In genomic region chr15:90228960-90229359, GRCh38 we compare ENCODE assay signal across 1 cellular context.
TF ChIP-seq lines count a peak whose summit lies in the region.

No MANE protein-coding gene starts in this region.

TF ChIP-seq in K562, 482 proteins besides CTCF, POLR2A, EP300 and RAD21:
- TF ChIP-seq ZNF639 (CRISPR knock-in tag; conservative IDR thresholded peaks at IDR 0.05 in 1 of 2, IDR thresholded peaks at IDR 0.05 in 1 of 2): no peak
- TF ChIP-seq ATF6 (CRISPR knock-in tag; IDR thresholded peaks at IDR 0.05): no peak
- no peak for TF ChIP-seq ARHGAP35 (IDR thresholded peaks at IDR 0.05; ENCODE audit: partially characterized antibody)
- peak; percentile 54 for TF ChIP-seq RBM22 (IDR thresholded peaks at IDR 0.05; ENCODE audit: low read depth, low read length, poor library complexity, severe bottlenecking)
- TF ChIP-seq MED1 (CRISPR knock-in tag; IDR thresholded peaks at IDR 0.05; ENCODE audit: borderline replicate concordance): no peak
- TF ChIP-seq SUPT5H (IDR thresholded peaks at IDR 0.05): 0 out of 2 replicates have a peak, but pooled peaks have one; percentile 23
- TF ChIP-seq POLR2G (IDR thresholded peaks at IDR 0.05; ENCODE audit: low read depth, low read length): peak; percentile 42; the same call in 1 of the 2 replicates
- TF ChIP-seq ELF1 (tag; IDR thresholded peaks at IDR 0.05): no peak
- TF ChIP-seq RBFOX2 (IDR thresholded peaks at IDR 0.05; ENCODE audit: low read depth, low read length): 0 out of 2 replicates have a peak, but pooled peaks have one; percentile 31
